8 cellular contexts compared by ENCODE assay signal in genomic region chr17:75113798-75114551, GRCh38. TPM values are rescaled to one million over a fixed set of nuclear protein-coding genes. Genes with fewer than 3 reads are reported as not detected.
A peak's percentile ranks its signal among the peaks of the same experiment; 100 is the strongest.
DNase-seq lines count a peak whose midpoint lies in the region; ATAC-seq and TF ChIP-seq lines count a peak whose summit lies in the region.

No MANE protein-coding gene starts in this region.

- H3K27ac ChIP-seq in Peyer's patch, result peak overlapping the region; percentile 85 to 88 (median 86)
- peak overlapping the region; percentile 30 for H3K27ac ChIP-seq in fibroblast of lung (ENCODE audit: insufficient read depth, low read length)

- H3K9me3 ChIP-seq in Peyer's patch (no peaks in the 10 kb centered on the region), fibroblast of lung (ENCODE audit: control insufficient read depth, insufficient read depth, low read depth, low read length) (no peaks in the 10 kb centered on the region)

- no peaks in the 10 kb centered on the region for H3K36me3 Mint-ChIP-seq in natural killer cell treated with Interleukin-12 subunit alpha and Interleukin-12 subunit beta and Interleukin-15 and Interleukin-18, amount 100 ng/mL, for 72 hours

- peaks cover 3% of the 10 kb centered on the region for H3K79me2 ChIP-seq in fibroblast of lung (ENCODE audit: control insufficient read depth, insufficient read depth, low read length)

- peak; percentile 70 to 84 for ATAC-seq in natural killer cell treated with Interleukin-12 subunit alpha and Interleukin-12 subunit beta and Interleukin-15 and Interleukin-18, amount 100 ng/mL, for 72 hours

- peak overlapping the region; percentile 39 to 64 (median 54) for H3K4me3 ChIP-seq in Peyer's patch
- H3K4me3 ChIP-seq in fibroblast of lung (replicated peaks in 1 of 4; ENCODE audit: control extremely low read depth in 1 of 4, insufficient read depth in 1 of 4, low read depth in 3 of 4, low read length in 4 of 4), result peak overlapping the region; percentile 40 to 55 (median 48)

- H3K4me1 ChIP-seq in Peyer's patch (peaks cover 5 to 39% (median 10%) of the 10 kb centered on the region in 4 donors), fibroblast of lung (ENCODE audit: control insufficient read depth, extremely low read depth, insufficient read depth, low read length) (peaks cover 8% of the 10 kb centered on the region)

- peak overlapping the region; percentile 86 for H3K4me2 ChIP-seq in fibroblast of lung (ENCODE audit: extremely low read depth, insufficient read depth, low read length)

- peak overlapping the region; percentile 92 for H3K4me3 Mint-ChIP-seq in natural killer cell treated with Interleukin-12 subunit alpha and Interleukin-12 subunit beta and Interleukin-15 and Interleukin-18, amount 100 ng/mL, for 72 hours

- H3K9me3 Mint-ChIP-seq in natural killer cell treated with Interleukin-12 subunit alpha and Interleukin-12 subunit beta and Interleukin-15 and Interleukin-18, amount 100 ng/mL, for 72 hours, result no peaks in the 10 kb centered on the region

- TF ChIP-seq CTCF in Peyer's patch (IDR thresholded peaks at IDR 0.05) (peak; percentile 93 to 98 (median 96)), fibroblast of lung (conservative IDR thresholded peaks at IDR 0.05 in 1 of 2, IDR thresholded peaks at IDR 0.05 in 1 of 2; ENCODE audit: low read depth in 1 of 2, low read length in 2 of 2) (peak; percentile 85 to 95)

- DNase-seq in activated gamma-delta T cell treated with Interleukin-2 at 50 U/mL for 16 hours (peak; percentile 93), activated gamma-delta T cell (lab: John Stamatoyannopoulos, UW) (no peak), LHCN-M2 (ENCODE audit: low read depth) (peak; percentile 82), Peyer's patch (peak; percentile 88 to 97 (median 95)), fibroblast of lung (ENCODE audit: low read depth in 2 of 2) (peak; percentile 79 to 94)
- peak; percentile 92 to 93 for DNase-seq in activated T-cell treated with anti-CD3 and anti-CD28 coated beads, Interleukin-2, amount 50 U/mL, for 48 hours
- DNase-seq in natural killer cell treated with Interleukin-12 subunit alpha and Interleukin-12 subunit beta and Interleukin-15 and Interleukin-18, amount 100 ng/mL, for 72 hours (ENCODE audit: low spot score), result peak; percentile 91
- DNase-seq in stimulated activated naive CD4-positive, alpha-beta T cell (lab: John Stamatoyannopoulos, UW), result peak; percentile 72 to 94 (median 86)

- H3K4me1 Mint-ChIP-seq in natural killer cell treated with Interleukin-12 subunit alpha and Interleukin-12 subunit beta and Interleukin-15 and Interleukin-18, amount 100 ng/mL, for 72 hours (ENCODE audit: low read depth in 2 of 2), result peaks cover 31 to 33% of the 10 kb centered on the region in 2 donors

- H3K36me3 ChIP-seq in Peyer's patch (no peaks in the 10 kb centered on the region), fibroblast of lung (ENCODE audit: control insufficient read depth, insufficient read depth, low read length) (no peaks in the 10 kb centered on the region)

- H3K27ac Mint-ChIP-seq in natural killer cell treated with Interleukin-12 subunit alpha and Interleukin-12 subunit beta and Interleukin-15 and Interleukin-18, amount 100 ng/mL, for 72 hours, result peak overlapping the region; percentile 87 to 98

- H3K9ac ChIP-seq in fibroblast of lung (ENCODE audit: insufficient read depth, low read length), result peak overlapping the region; percentile 33

- H3K27me3 ChIP-seq in Peyer's patch (no peaks in the 10 kb centered on the region), fibroblast of lung (ENCODE audit: control insufficient read depth, insufficient read depth, low read length) (no peaks in the 10 kb centered on the region)

- H2AFZ ChIP-seq in fibroblast of lung (ENCODE audit: low read length), result peak overlapping the region; percentile 91

- TF ChIP-seq POLR2A in Peyer's patch (IDR thresholded peaks at IDR 0.05), result peak in 1 of 2 donors; percentile 28

- H3K27me3 Mint-ChIP-seq in natural killer cell treated with Interleukin-12 subunit alpha and Interleukin-12 subunit beta and Interleukin-15 and Interleukin-18, amount 100 ng/mL, for 72 hours, result no peaks in the 10 kb centered on the region

- no peaks in the 10 kb centered on the region for H4K20me1 ChIP-seq in fibroblast of lung (ENCODE audit: control insufficient read depth, extremely low read depth, insufficient read depth, low read length)

RNA-seq across cellular contexts. Expression of gene ARMC7, which starts 4.2 kb away (rescaled TPM):
- total RNA-seq in LHCN-M2 (2014; rRNA removed) (2.3 and 5.1 TPM in 2 replicates), Peyer's patch (10 to 100 TPM in 3 of 4 donors, 1 to 10 TPM in 1; 4.1 to 27.0 (median 24.1) TPM), fibroblast of lung (2.8 and 3.1 TPM in 2 replicates)
- polyA plus RNA-seq in LHCN-M2 (2012), result 7.6 TPM
- polyA plus RNA-seq in fibroblast of lung, result 5.7 and 5.9 TPM in 2 replicates
- 7.8 and 8.1 TPM in 2 replicates for polyA plus RNA-seq in fibroblast of lung (2012)
- polyA minus RNA-seq in fibroblast of lung (ENCODE audit: low replicate concordance), result 18.5 and 30.3 TPM in 2 replicates
- total RNA-seq in natural killer cell treated with Interleukin-12 subunit alpha and Interleukin-12 subunit beta and Interleukin-15 and Interleukin-18, amount 100 ng/mL, for 72 hours, result 10 to 100 TPM; 13.3 to 13.7 TPM

RNA-seq across cellular contexts. Expression of gene NT5C, which starts 17.6 kb away (rescaled TPM):
- 108 TPM in 2 replicates for total RNA-seq in LHCN-M2 (2014; rRNA removed)
- 75.8 TPM for polyA plus RNA-seq in LHCN-M2 (2012)
- total RNA-seq in Peyer's patch, result 100 to 1,000 TPM; 151 to 176 (median 156) TPM
- 25.7 and 29.9 TPM in 2 replicates for total RNA-seq in fibroblast of lung
- polyA plus RNA-seq in fibroblast of lung, result 18.6 and 21.6 TPM in 2 replicates
- polyA plus RNA-seq in fibroblast of lung (2012), result 40.3 and 54.5 TPM in 2 replicates
- 10.5 and 27.5 TPM in 2 replicates for polyA minus RNA-seq in fibroblast of lung (ENCODE audit: low replicate concordance)
- total RNA-seq in natural killer cell treated with Interleukin-12 subunit alpha and Interleukin-12 subunit beta and Interleukin-15 and Interleukin-18, amount 100 ng/mL, for 72 hours, result 10 to 100 TPM; 76.9 to 87.9 TPM

RNA-seq across cellular contexts. Expression of gene SLC16A5, which starts 26.2 kb away (rescaled TPM):
- total RNA-seq in LHCN-M2 (2014; rRNA removed), result 0.11 TPM in 1 of 2 replicates, not detected in the other
- polyA plus RNA-seq in LHCN-M2 (2012), result 0.79 TPM
- total RNA-seq in Peyer's patch, result 100 to 1,000 TPM in 3 of 4 donors, 10 to 100 TPM in 1; 47.9 to 211 (median 147) TPM
- total RNA-seq in fibroblast of lung, result 3.6 and 8.4 TPM in 2 replicates
- polyA plus RNA-seq in fibroblast of lung, result 1.5 and 2.4 TPM in 2 replicates
- polyA plus RNA-seq in fibroblast of lung (2012), result 1.7 and 3.4 TPM in 2 replicates
- 4.7 and 6.4 TPM in 2 replicates for polyA minus RNA-seq in fibroblast of lung (ENCODE audit: low replicate concordance)
- total RNA-seq in natural killer cell treated with Interleukin-12 subunit alpha and Interleukin-12 subunit beta and Interleukin-15 and Interleukin-18, amount 100 ng/mL, for 72 hours, result 1 to 10 TPM; 4.6 TPM

RNA-seq across cellular contexts. Expression of gene JPT1, which starts 40.3 kb away (rescaled TPM):
- 281 and 311 TPM in 2 replicates for total RNA-seq in LHCN-M2 (2014; rRNA removed)
- 516 TPM for polyA plus RNA-seq in LHCN-M2 (2012)
- total RNA-seq in Peyer's patch, result 100 to 1,000 TPM; 132 to 261 (median 202) TPM
- 51.9 and 78.8 TPM in 2 replicates for total RNA-seq in fibroblast of lung
- 142 and 271 TPM in 2 replicates for polyA plus RNA-seq in fibroblast of lung
- polyA plus RNA-seq in fibroblast of lung (2012), result 255 and 440 TPM in 2 replicates
- polyA minus RNA-seq in fibroblast of lung (ENCODE audit: low replicate concordance), result 29.1 and 33.6 TPM in 2 replicates
- total RNA-seq in natural killer cell treated with Interleukin-12 subunit alpha and Interleukin-12 subunit beta and Interleukin-15 and Interleukin-18, amount 100 ng/mL, for 72 hours, result 100 to 1,000 TPM; 219 to 351 TPM
